In genomic region chr4:60724623-60725022, GRCh38 we compare ENCODE assay signal across 1 cellular context.
TF ChIP-seq lines count a peak whose summit lies in the region.

No MANE protein-coding gene starts in this region.

TF ChIP-seq in H1, 55 proteins besides CTCF, POLR2A, EP300 and RAD21 (continued from another document):
- TF ChIP-seq E2F6 (IDR thresholded peaks at IDR 0.05) (no peak), EGR1 (IDR thresholded peaks at IDR 0.05; ENCODE audit: borderline replicate concordance, low read depth, low read length) (no peak), ATF2 (IDR thresholded peaks at IDR 0.05; ENCODE audit: low read length) (no peak), RXRA (IDR thresholded peaks at IDR 0.05; ENCODE audit: insufficient read depth, low read depth, low read length) (no peak), RFX5 (IDR thresholded peaks at IDR 0.05; ENCODE audit: borderline replicate concordance, low read depth, low read length) (no peak), SRF (IDR thresholded peaks at IDR 0.05; ENCODE audit: low read depth, low read length) (no peak), EZH2 (IDR thresholded peaks at IDR 0.05; ENCODE audit: low read depth, low read length, severe bottlenecking) (no peak)
